Comparison of ENCODE assay signal across 8 cellular contexts in the genomic region with DNA sequence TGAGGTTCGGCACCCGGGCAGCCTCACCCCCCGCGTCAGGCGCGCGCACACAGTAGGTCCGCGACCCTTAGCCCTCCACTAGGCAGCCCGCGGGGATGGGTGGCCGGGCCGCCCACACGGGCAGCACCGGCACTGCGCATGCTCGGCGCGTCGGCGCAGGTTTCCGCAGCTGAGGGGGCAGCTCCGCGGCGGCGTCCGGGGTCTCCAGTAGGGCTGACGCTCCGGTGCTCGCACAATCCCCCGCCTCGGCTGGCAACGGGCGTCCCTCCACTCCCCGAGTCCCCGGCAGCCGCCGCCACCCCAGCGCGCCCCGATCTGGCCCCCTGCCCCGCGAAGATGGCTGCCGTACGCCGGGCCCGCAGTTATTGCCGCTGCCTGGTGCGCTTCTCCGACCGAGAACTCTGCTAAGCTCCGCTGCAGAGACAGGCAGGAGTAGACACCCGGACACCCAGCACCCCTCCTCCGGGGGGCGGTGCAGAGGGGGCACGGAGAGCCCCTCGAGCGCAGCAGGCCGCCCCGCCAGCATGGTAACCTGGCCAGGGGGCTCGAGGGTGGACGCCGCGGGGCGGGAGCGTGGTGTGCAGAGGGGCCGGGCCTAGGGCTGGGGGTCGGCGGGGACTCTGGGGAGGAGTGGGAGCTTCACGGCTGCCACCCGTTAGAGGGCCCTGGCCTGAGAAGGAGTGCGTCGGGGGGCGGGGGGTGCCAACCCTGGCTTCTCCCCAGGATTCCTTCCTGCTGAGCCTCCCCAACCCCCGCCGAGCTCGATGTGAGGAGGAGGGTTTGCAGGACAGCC. TPM values are rescaled to one million over a fixed set of nuclear protein-coding genes. Genes with fewer than 3 reads are reported as not detected.
DNase-seq lines count a peak whose midpoint lies in the region; ATAC-seq, FAIRE-seq and TF ChIP-seq lines count a peak whose summit lies in the region.

A gene (plus strand): TSS at position 139 of the 793 bp plus-strand sequence. CDS start 386 bp downstream, at position 525.

- H3K4me1 Mint-ChIP-seq in GM23338 = peaks cover 16% of the 10 kb centered on the region; the same call in 2 of the 3 replicates

- RAD21 ChIA-PET in GM12878 (lab: Charles Lee; ENCODE audit: unreplicated experiment) = interaction anchor here (2.0 kb wide), 1 partner anchor 420 kb away, joined by 12 read pairs; no protein-coding TSS in a partner anchor

- peak within 1 kb of the TSS; percentile 99 for H3K4me3 Mint-ChIP-seq in GM23338

- H2AFZ ChIP-seq in GM23338 = peak within 1 kb of the TSS; percentile 98
- H2AFZ ChIP-seq in GM12878 (ENCODE audit: control insufficient read depth, low read depth, low read length) = peak within 1 kb of the TSS; percentile 100

- H3K4me1 ChIP-seq in GM23338 (ENCODE audit: insufficient read depth) = peaks cover 12% of the 10 kb centered on the region
- H3K4me1 ChIP-seq in GM12878 (ENCODE audit: control insufficient read depth, insufficient read depth, low read length) = peaks cover 9% of the 10 kb centered on the region
- H3K4me1 ChIP-seq in small intestine (ENCODE audit: control insufficient read depth in 2 of 2, insufficient read depth in 1 of 2, low read depth in 1 of 2, low read length in 1 of 2) = peaks cover 2 to 10% of the 10 kb centered on the region in 2 donors

- POLR2A ChIA-PET in GM12878 (lab: Charles Lee) = interaction anchor here (0.7 to 1.0 kb wide), 2 partner anchors 9 to 22 kb away, joined by 3 read pairs; no protein-coding TSS in a partner anchor

- H3K36me3 ChIP-seq in GM23338 (ENCODE audit: insufficient read depth) (no peaks in the 10 kb centered on the region), GM12878 (ENCODE audit: control insufficient read depth in 2 of 2, insufficient read depth in 2 of 2, low read length in 1 of 2) (no peaks in the 10 kb centered on the region), small intestine (ENCODE audit: control insufficient read depth in 2 of 2, insufficient read depth in 2 of 2, low read length in 2 of 2) (no peaks in the 10 kb centered on the region)

- no peak for FAIRE-seq in GM12878 (lab: Jason Lieb, UNC)
- no peak for FAIRE-seq in small intestine (lab: Jason Lieb, UNC)

- no TSS peak for BruUV-seq in GM12878 (replicated peaks; lab: Mats Ljungman, UMichigan)

- intact Hi-C loops in GM12878 (cut with micrococcal nuclease; ENCODE audit: unreplicated experiment) = loop anchor here (2.0 kb wide), 1 partner anchor 419 kb away; no protein-coding TSS in a partner anchor

- SMC1A ChIA-PET in GM12878 (lab: Charles Lee; ENCODE audit: uncharacterized antibody, unreplicated experiment) = interaction anchor here (4.0 to 4.9 kb wide), 2 partner anchors 12 to 71 kb away, joined by 13 to 18 read pairs; a partner anchor contains a TSS

- no peaks in the 10 kb centered on the region for H3K9me2 ChIP-seq in GM23338 (ENCODE audit: insufficient read depth)

- H3K9ac ChIP-seq in GM12878 (ENCODE audit: control insufficient read depth, insufficient read depth, low read length) = peak within 1 kb of the TSS; percentile 76

- H3K27me3 ChIP-seq in GM23338 (ENCODE audit: insufficient read depth) = no peaks in the 10 kb centered on the region
- no peaks in the 10 kb centered on the region for H3K27me3 ChIP-seq in GM12878 (replicated peaks in 1 of 2; ENCODE audit: control insufficient read depth in 2 of 2, insufficient read depth in 2 of 2, low read length in 1 of 2)
- H3K27me3 ChIP-seq in small intestine (ENCODE audit: control insufficient read depth in 2 of 2, insufficient read depth in 2 of 2, low read length in 2 of 2) = no peaks in the 10 kb centered on the region

- ATAC-seq in GM23338 (peak; percentile 62), GM12878 (peak; percentile 75)

- no peak for TF ChIP-seq CTCF in GM23338 (conservative IDR thresholded peaks at IDR 0.05; ENCODE audit: low read depth in 2 of 2)
- TF ChIP-seq CTCF in LNCaP clone FGC (IDR thresholded peaks at IDR 0.05; ENCODE audit: control insufficient read depth, extremely low read depth, insufficient read depth) = no peak
- no peak for TF ChIP-seq CTCF in GM12878 (IDR thresholded peaks at IDR 0.05 in 2 of 3, conservative IDR thresholded peaks at IDR 0.05 in 1 of 3; ENCODE audit: control insufficient read depth in 2 of 3, extremely low read depth in 1 of 3, insufficient read depth in 1 of 3, low read depth in 3 of 3, low read length in 3 of 3)

- H3K4me2 ChIP-seq in GM23338 (peak within 1 kb of the TSS; percentile 79), GM12878 (ENCODE audit: control insufficient read depth, insufficient read depth) (peak within 1 kb of the TSS; percentile 93)

- TF ChIP-seq POLR2A in GM10847 (IDR thresholded peaks at IDR 0.05; ENCODE audit: extremely low read depth, insufficient read length) = peak; percentile 61
- TF ChIP-seq POLR2A in GM12878 (IDR thresholded peaks at IDR 0.05; ENCODE audit: low read depth, low read length) = peak; percentile 89

- no peak for TF ChIP-seq EP300 in GM12878 (IDR thresholded peaks at IDR 0.05; ENCODE audit: borderline replicate concordance in 1 of 2, control insufficient read depth in 1 of 2, low read depth in 2 of 2, low read length in 2 of 2)

- H3K4me3 ChIP-seq in GM23338 = peak within 1 kb of the TSS; percentile 78
- peak within 1 kb of the TSS; percentile 79 for H3K4me3 ChIP-seq in LNCaP clone FGC (ENCODE audit: low read depth, low read length)
- peak within 1 kb of the TSS; percentile 85 for H3K4me3 ChIP-seq in GM12878
- peak within 1 kb of the TSS; percentile 76 to 100 for H3K4me3 ChIP-seq in small intestine (ENCODE audit: low read depth in 1 of 2, low read length in 2 of 2)

- H3K9me3 Mint-ChIP-seq in GM23338 = no peaks in the 10 kb centered on the region

- 2% methylated on average over 63 of the region's 77 CpGs for WGBS in GM12878 (ENCODE audit: insufficient coverage, insufficient replicate concordance, low lambda C conversion rate, missing lambda C conversion rate)
- 0 to 1% (median 0%) methylated on average over 58 to 77 of the region's 77 CpGs for WGBS in small intestine, 3 donors

- in situ Hi-C loops in GM12878 (cut with MboI) = no loop called here

- H3K27ac ChIP-seq in GM23338 (ENCODE audit: low read depth) = no peak within 1 kb of the TSS
- H3K27ac ChIP-seq in GM12878 (ENCODE audit: control insufficient read depth, insufficient read depth) = peak within 1 kb of the TSS; percentile 78
- H3K27ac ChIP-seq in small intestine (ENCODE audit: low read depth in 1 of 2, low read length in 1 of 2) = peak within 1 kb of the TSS; percentile 80 to 89

- no peak for TF ChIP-seq RAD21 in GM12878 (IDR thresholded peaks at IDR 0.05; ENCODE audit: insufficient read depth, low read depth, low read length)

- H3K27ac Mint-ChIP-seq in GM23338 = peak within 1 kb of the TSS; percentile 98

- H4K20me1 ChIP-seq in GM23338 (replicated peaks; ENCODE audit: insufficient read depth) (peaks cover 4% of the 10 kb centered on the region), GM12878 (ENCODE audit: control insufficient read depth, insufficient read depth) (no peaks in the 10 kb centered on the region)

- peak; percentile 69 for DNase-seq in GM23338 (ENCODE audit: low spot score)
- DNase-seq in LNCaP clone FGC (ENCODE audit: low read depth) = no peak
- peak; percentile 69 for DNase-seq in T-helper 9 cell
- DNase-seq in GM12878 (ENCODE audit: low read depth, low spot score) = no peak
- peak; percentile 88 for DNase-seq in iPS-NIHi11 (ENCODE audit: low spot score)
- peak; percentile 60 for DNase-seq in small intestine
- DNase-seq in amniotic stem cell (lab: John Stamatoyannopoulos, UW) = no peak

- no peaks in the 10 kb centered on the region for H3K9me3 ChIP-seq in GM12878 (replicated peaks; ENCODE audit: control insufficient read depth, insufficient read depth, low read length)
- H3K9me3 ChIP-seq in small intestine (ENCODE audit: control insufficient read depth, low read depth) = no peaks in the 10 kb centered on the region

- peaks cover 8% of the 10 kb centered on the region for H3K27me3 Mint-ChIP-seq in GM23338 (ENCODE audit: insufficient read depth, low read depth, poor library complexity)

- CTCF ChIA-PET in GM12878 (lab: Yijun Ruan, JAX) = interaction anchor here (0.9 to 5.6 kb wide), 8 partner anchors 9 to 419 kb away, joined by 3 to 23 read pairs (median 4); a partner anchor contains a TSS

- H3K36me3 Mint-ChIP-seq in GM23338 (ENCODE audit: low read depth) = no peaks in the 10 kb centered on the region

- H3K79me2 ChIP-seq in GM23338 (replicated peaks; ENCODE audit: insufficient read depth) (peaks cover 23% of the 10 kb centered on the region), GM12878 (ENCODE audit: control insufficient read depth, insufficient read depth, low read length) (peaks cover 14% of the 10 kb centered on the region)

- no peaks in the 10 kb centered on the region for H3F3A ChIP-seq in GM23338 (replicated peaks; ENCODE audit: low read depth)

TF ChIP-seq in GM23338, 12 proteins besides CTCF, POLR2A, EP300 and RAD21 (continues in another document):
- TF ChIP-seq CREB1 (CRISPR knock-in tag; IDR thresholded peaks at IDR 0.05; ENCODE audit: low read depth) = no peak

TF ChIP-seq in GM12878, 131 proteins besides CTCF, POLR2A, EP300 and RAD21 (continues in another document):
- TF ChIP-seq SMAD1 (IDR thresholded peaks at IDR 0.05; ENCODE audit: low read depth, partially characterized antibody) (no peak), POLR2AphosphoS5 (IDR thresholded peaks at IDR 0.05; ENCODE audit: low read length) (0 out of 2 replicates have a peak, but pooled peaks have one; percentile 58)

RNA-seq across cellular contexts. Expression of the gene that starts here (rescaled TPM):
- 19.3 and 29.8 TPM in 2 replicates for total RNA-seq in GM23338 (2014; rRNA removed; shearing (Covaris generic))
- polyA plus RNA-seq in GM23338 (2016; fragmentation: Nextera tagmentation; extraction: Ambion mirVana) (32.8 and 36.3 TPM in 2 replicates), GM12878 (2011; rRNA removed) (68.9 and 76.0 TPM in 2 replicates), GM12878 (2014; fragmentation: Illumina TruSeq; extraction: Trizol) (34.1 and 40.8 TPM in 2 replicates), GM12878 (2014; fragmentation: Nextera tagmentation; extraction: Ambion mirVana) (10 to 100 TPM in 1 of 2 experiments, 1 to 10 TPM in 1; 9.9 to 13.7 TPM), GM12878 (2014; rRNA removed) (34.4 and 38.8 TPM in 2 replicates), GM12878 (2016; fragmentation: Nextera tagmentation; extraction: Ambion mirVana) (10 to 100 TPM; 27.4 to 28.6 TPM), small intestine (10 to 100 TPM; 30.6 to 39.4 (median 38.5) TPM)
- 89.6 and 93.1 TPM in 2 replicates for total RNA-seq in GM12878 (2013; cell fraction: nucleolus; rRNA removed)
- total RNA-seq in GM12878 (2014; rRNA removed) (31.5 and 35.3 TPM in 2 replicates), GM12878 (2014; rRNA removed; fragmentation: Illumina TruSeq; extraction: Trizol) (31.2 and 31.3 TPM in 2 replicates), GM12878 (2021) (48.5 and 49.1 TPM in 2 replicates)
- 20.6 TPM for polyA plus RNA-seq in GM12878 (2011; ENCODE audit: low read depth)
- 50.8 and 62.0 TPM in 2 replicates for polyA plus RNA-seq in GM12878 (2011; cell fraction: cytosol; rRNA removed)
- polyA plus RNA-seq in GM12878 (2011; cell fraction: nucleus; rRNA removed) = 157 and 172 TPM in 2 replicates
- polyA plus RNA-seq in GM12878 (2012) = 24.1 and 36.4 TPM in 2 replicates
- 30.4 and 42.8 TPM in 2 replicates for polyA minus RNA-seq in GM12878 (2011; rRNA and poly(A)+ RNA removed)
- 10.1 and 18.2 TPM in 2 replicates for polyA minus RNA-seq in GM12878 (2011; cell fraction: cytosol; rRNA and poly(A)+ RNA removed)
- 29.3 and 46.6 TPM in 2 replicates for polyA minus RNA-seq in GM12878 (2011; cell fraction: nucleus; rRNA and poly(A)+ RNA removed)

Comparison
In these comparisons a context has a peak if more than half of its experiments do, and no peak if none do; other contexts are left out.
1. DNase-seq: peak in GM23338 (single experiment), T-helper 9 cell (single experiment), iPS-NIHi11 (single experiment) and small intestine (single experiment); none in LNCaP clone FGC (single experiment), GM12878 (single experiment) and amniotic stem cell (single experiment).
2. Peak in every context shown above with its lines, with median percentiles within 50 percentile points of each other: H3K4me3 ChIP-seq.